In genomic region chr15:68630205-68630555, GRCh38 we compare ENCODE assay signal across 22 cellular contexts. TPM values are rescaled to one million over a fixed set of nuclear protein-coding genes. Genes with fewer than 3 reads are reported as not detected.
"Had no signal": no experiment of that assay in that cellular context is flagged by ENCODE, and none has a peak within 500 bp of the region (broad histone marks: within the 10 kb centered on the region; RNA-seq: fewer than 3 reads in every experiment).

No MANE protein-coding gene starts in this region.

- ATAC-seq: activated CD8-positive, alpha-beta T cell treated with anti-CD3 and anti-CD28 coated beads, Interleukin-2, amount 10 ng/mL, durations not matched to agents 7 days and 5 days; heart left ventricle; left cardiac atrium; naive thymus-derived CD4-positive, alpha-beta T cell; stimulated activated naive CD8-positive, alpha-beta T cell treated with anti-CD3 and anti-CD28 coated beads, Interleukin-15, Interleukin-2, amounts not matched to agents 100 U/mL and 50 U/mL, for 24 hours; upper lobe of right lung had no signal

- H3K4me1 Mint-ChIP-seq: activated naive CD8-positive, alpha-beta T cell treated with anti-CD3 and anti-CD28 coated beads, Interleukin-2, amount 10 ng/mL, durations not matched to agents 7 days and 5 days; naive thymus-derived CD4-positive, alpha-beta T cell had no signal

- H3K36me3 ChIP-seq: cardiac muscle cell, heart left ventricle, sigmoid colon, thyroid gland, upper lobe of right lung had no signal

- H3K27me3 ChIP-seq: cardiac muscle cell, heart left ventricle, sigmoid colon, thyroid gland, upper lobe of right lung had no signal

- H3K9me3 Mint-ChIP-seq: activated naive CD8-positive, alpha-beta T cell treated with anti-CD3 and anti-CD28 coated beads, Interleukin-2, amount 10 ng/mL, durations not matched to agents 7 days and 5 days; T-helper 2 cell treated with Interferon-gamma antibody and Interleukin-4, amounts not matched to agents 5 μg/mL and 100 μg/mL, for 36 hours had no signal

- H3K27ac ChIP-seq: cardiac muscle cell, heart left ventricle, sigmoid colon, thyroid gland, upper lobe of right lung, VCaP had no signal

- H3K4me3 Mint-ChIP-seq: activated CD8-positive, alpha-beta T cell treated with anti-CD3 and anti-CD28 coated beads, Interleukin-2, amount 10 ng/mL, durations not matched to agents 7 days and 5 days; activated naive CD8-positive, alpha-beta T cell treated with anti-CD3 and anti-CD28 coated beads, Interleukin-2, amount 10 ng/mL, durations not matched to agents 7 days and 5 days; naive thymus-derived CD4-positive, alpha-beta T cell; T-helper 2 cell treated with Interferon-gamma antibody and Interleukin-4, amounts not matched to agents 5 μg/mL and 100 μg/mL, for 36 hours had no signal

- DNase-seq: activated CD4-positive, alpha-beta T cell treated with anti-CD3 and anti-CD28 coated beads, Interleukin-2, amount 50 U/mL, for 1 hour; activated CD4-positive, CD25-positive, alpha-beta regulatory T cell treated with anti-CD3 and anti-CD28 coated beads, Interleukin-2, amount 50 U/mL, for 72 hours; activated CD8-positive, alpha-beta T cell treated with anti-CD3 and anti-CD28 coated beads, Interleukin-2, amount 10 ng/mL, durations not matched to agents 7 days and 5 days; activated naive CD4-positive, alpha-beta T cell; activated naive CD8-positive, alpha-beta T cell treated with anti-CD3 and anti-CD28 coated beads, Interleukin-2, amount 10 ng/mL, durations not matched to agents 7 days and 5 days; amniotic stem cell; heart left ventricle; left cardiac atrium; mesenchymal stem cell; naive thymus-derived CD4-positive, alpha-beta T cell; retina; sigmoid colon; stimulated activated CD4-positive, alpha-beta T cell treated with anti-CD3 and anti-CD28 coated beads, Interleukin-4, amount 100 ng/mL, for 1 hour; stimulated activated naive CD8-positive, alpha-beta T cell treated with anti-CD3 and anti-CD28 coated beads, Interleukin-15, Interleukin-2, amounts not matched to agents 100 U/mL and 50 U/mL, for 24 hours; upper lobe of right lung had no signal

- H3K27ac Mint-ChIP-seq: activated CD8-positive, alpha-beta T cell treated with anti-CD3 and anti-CD28 coated beads, Interleukin-2, amount 10 ng/mL, durations not matched to agents 7 days and 5 days; activated naive CD8-positive, alpha-beta T cell treated with anti-CD3 and anti-CD28 coated beads, Interleukin-2, amount 10 ng/mL, durations not matched to agents 7 days and 5 days; naive thymus-derived CD4-positive, alpha-beta T cell; progenitor cell of endocrine pancreas; T-helper 2 cell treated with Interferon-gamma antibody and Interleukin-4, amounts not matched to agents 5 μg/mL and 100 μg/mL, for 36 hours had no signal

- H3K9me3 ChIP-seq: heart left ventricle, sigmoid colon, thyroid gland, upper lobe of right lung had no signal

- FAIRE-seq: endometrium, islet of Langerhans had no signal

- H3K36me3 Mint-ChIP-seq: activated naive CD8-positive, alpha-beta T cell treated with anti-CD3 and anti-CD28 coated beads, Interleukin-2, amount 10 ng/mL, durations not matched to agents 7 days and 5 days; naive thymus-derived CD4-positive, alpha-beta T cell had no signal

- H3K4me3 ChIP-seq: cardiac muscle cell, heart left ventricle, sigmoid colon, thyroid gland, upper lobe of right lung had no signal

RNA-seq across cellular contexts. Expression of gene CORO2B, which starts 51.4 kb away (rescaled TPM):
- total RNA-seq: activated CD8-positive, alpha-beta T cell treated with anti-CD3 and anti-CD28 coated beads, Interleukin-2, amount 10 ng/mL, durations not matched to agents 7 days and 5 days; activated naive CD8-positive, alpha-beta T cell treated with anti-CD3 and anti-CD28 coated beads, Interleukin-2, amount 10 ng/mL, durations not matched to agents 7 days and 5 days had no signal
- polyA plus RNA-seq: naive thymus-derived CD4-positive, alpha-beta T cell had no signal
